22 cellular contexts compared by ENCODE assay signal in genomic region chr2:177303939-177304338, GRCh38.
"Had no signal": no experiment of that assay in that cellular context is flagged by ENCODE, and none has a peak within 500 bp of the region (broad histone marks: within the 10 kb centered on the region; RNA-seq: fewer than 3 reads in every experiment).

No MANE protein-coding gene starts in this region.

- H3K9me3 ChIP-seq: esophagus squamous epithelium, left ventricle myocardium inferior, lower lobe of right lung, ovary, right atrium auricular region, stomach, thoracic aorta, transverse colon had no signal

- DNase-seq: effector memory CD4-positive, alpha-beta T cell; esophagus squamous epithelium; foreskin fibroblast; immature natural killer cell; kidney; left cardiac atrium; left ventricle myocardium inferior; lower lobe of right lung; natural killer cell; ovary; small intestine; stimulated activated CD4-positive, alpha-beta T cell treated with anti-CD3 and anti-CD28 coated beads, Interleukin-12 subunit alpha, Interleukin-12 subunit beta, amount 100 ng/mL, for 4 hours; stimulated activated naive CD4-positive, alpha-beta T cell; stomach; substantia nigra; transverse colon had no signal

- H3K27ac Mint-ChIP-seq: immature natural killer cell, memory B cell, mesothelial cell of epicardium, natural killer cell had no signal

- H3K9me3 Mint-ChIP-seq: immature natural killer cell, memory B cell, mesothelial cell of epicardium, natural killer cell, neural crest cell had no signal

- H3K27ac ChIP-seq: coronary artery, left ventricle myocardium inferior, lower lobe of right lung, ovary, right atrium auricular region, stomach, thoracic aorta, transverse colon had no signal

- H3K27me3 ChIP-seq: esophagus squamous epithelium, ovary, right atrium auricular region, stomach, transverse colon had no signal

- H3K4me1 ChIP-seq: lower lobe of right lung, right atrium auricular region, stomach, transverse colon had no signal

- H3K36me3 Mint-ChIP-seq: natural killer cell had no signal

- H3K27me3 Mint-ChIP-seq: memory B cell had no signal

- ATAC-seq: left cardiac atrium, lower lobe of right lung, natural killer cell had no signal

- H3K36me3 ChIP-seq: left ventricle myocardium inferior, lower lobe of right lung, ovary, right atrium auricular region, stomach, thoracic aorta, transverse colon had no signal

- H3K4me3 ChIP-seq: coronary artery, esophagus squamous epithelium, left ventricle myocardium inferior, lower lobe of right lung, ovary, right atrium auricular region, stomach, thoracic aorta, transverse colon had no signal

- H3K4me1 Mint-ChIP-seq: immature natural killer cell, memory B cell, natural killer cell, neural crest cell had no signal

- H3K4me3 Mint-ChIP-seq: immature natural killer cell, memory B cell, mesothelial cell of epicardium, natural killer cell, neural crest cell had no signal
